15 cellular contexts compared by ENCODE assay signal in genomic region chr5:35990941-35991592, GRCh38. TPM values are rescaled to one million over a fixed set of nuclear protein-coding genes. Genes with fewer than 3 reads are reported as not detected.
DNase-seq lines count a peak whose midpoint lies in the region; ATAC-seq, FAIRE-seq and TF ChIP-seq lines count a peak whose summit lies in the region.
"Had no signal": no experiment of that assay in that cellular context is flagged by ENCODE, and none has a peak within 500 bp of the region (broad histone marks: within the 10 kb centered on the region; RNA-seq: fewer than 3 reads in every experiment).

UGT3A1 (minus strand) TSS chr5:35991390; CDS start chr5:35991240, 150 bp downstream.

- ATAC-seq in GM18870 (IDR thresholded peaks at IDR 0.05; ENCODE audit: unreplicated experiment) = no peak
- ATAC-seq: SK-N-SH treated with all-trans-retinoic acid at 6 μM for 48 hours had no signal

- no peaks in the 10 kb centered on the region for H3K9me3 ChIP-seq in trophoblast cell (ENCODE audit: insufficient read depth, low read depth, low read length)
- H3K9me3 ChIP-seq: left ventricle myocardium inferior had no signal

- peaks cover 2 to 11% of the 10 kb centered on the region in 2 experiments for H3K4me1 ChIP-seq in trophoblast cell (ENCODE audit: control insufficient read depth in 1 of 2, insufficient read depth in 2 of 2, low read length in 2 of 2)
- H3K4me1 ChIP-seq: left ventricle myocardium inferior had no signal

- H3K4me2 ChIP-seq in trophoblast cell (ENCODE audit: low read length) = peak within 1 kb of the TSS; percentile 72

- H3K27me3 Mint-ChIP-seq in glutamatergic neuron (ENCODE audit: unreplicated experiment) = peaks cover 1% of the 10 kb centered on the region
- peaks cover 39% of the 10 kb centered on the region for H3K27me3 Mint-ChIP-seq in activated T-cell treated with anti-CD3 and anti-CD28 coated beads, Interleukin-2, amount 50 U/mL, for 24 hours

- no peak within 1 kb of the TSS for H2BK5ac ChIP-seq in trophoblast cell (ENCODE audit: low read depth, low read length, poor library complexity)

- no peak within 1 kb of the TSS for H2BK120ac ChIP-seq in trophoblast cell (ENCODE audit: insufficient read depth, low read length, poor library complexity)

- no peak within 1 kb of the TSS for H2BK12ac ChIP-seq in trophoblast cell (ENCODE audit: low read length)

- no peak for TF ChIP-seq CTCF in glutamatergic neuron (IDR thresholded peaks at IDR 0.05; ENCODE audit: partially characterized antibody, unreplicated experiment)

- H3K4me3 ChIP-seq in trophoblast cell (ENCODE audit: low read depth, low read length) = peak within 1 kb of the TSS; percentile 1
- H3K4me3 ChIP-seq: left ventricle myocardium inferior had no signal

- no peak within 1 kb of the TSS for H3K9ac ChIP-seq in trophoblast cell (ENCODE audit: low read length)

- FAIRE-seq in HTR-8/SVneo (lab: Jason Lieb, UNC) = peak; percentile 72

- no peak within 1 kb of the TSS for H4K91ac ChIP-seq in trophoblast cell (ENCODE audit: low read depth, low read length)

- H3K14ac ChIP-seq in trophoblast cell (ENCODE audit: low read length) = no peak within 1 kb of the TSS

- peaks cover 1% of the 10 kb centered on the region for H3K9me3 Mint-ChIP-seq in glutamatergic neuron (ENCODE audit: unreplicated experiment)
- H3K9me3 Mint-ChIP-seq in activated T-cell treated with anti-CD3 and anti-CD28 coated beads, Interleukin-2, amount 50 U/mL, for 24 hours = no peaks in the 10 kb centered on the region

- in situ Hi-C loops in G401 (cut with HindIII; ENCODE audit: low sequenced_read_pairs) = no loop called here

- H3K4me1 Mint-ChIP-seq in glutamatergic neuron (ENCODE audit: low read depth, unreplicated experiment) = peaks cover 4% of the 10 kb centered on the region
- no peaks in the 10 kb centered on the region for H3K4me1 Mint-ChIP-seq in activated T-cell treated with anti-CD3 and anti-CD28 coated beads, Interleukin-2, amount 50 U/mL, for 24 hours (ENCODE audit: low read depth)

- no peaks in the 10 kb centered on the region for H3K79me2 ChIP-seq in trophoblast cell (ENCODE audit: control insufficient read depth, insufficient read depth, low read length, poor library complexity)

- DNase-seq in HTR-8/SVneo (ENCODE audit: insufficient read length, low spot score) (no peak), NCI-H69 (lab: John Stamatoyannopoulos, UW) (peak; percentile 61), glutamatergic neuron (peak; percentile 39), trophoblast cell (no peak), T-helper 9 cell (no peak), G401 (ENCODE audit: low spot score) (no peak)
- DNase-seq in activated T-cell treated with anti-CD3 and anti-CD28 coated beads, Interleukin-2, amount 50 U/mL, for 24 hours = no peak
- DNase-seq: activated CD4-positive, CD25-positive, alpha-beta regulatory T cell; activated T-cell treated with anti-CD3 and anti-CD28 coated beads for 4 hours; cortex of kidney; left ventricle myocardium inferior had no signal

- no peaks in the 10 kb centered on the region for H3K36me3 Mint-ChIP-seq in glutamatergic neuron (ENCODE audit: unreplicated experiment)
- H3K36me3 Mint-ChIP-seq in activated T-cell treated with anti-CD3 and anti-CD28 coated beads, Interleukin-2, amount 50 U/mL, for 24 hours (ENCODE audit: low read depth) = no peaks in the 10 kb centered on the region

- no peak within 1 kb of the TSS for H4K12ac ChIP-seq in trophoblast cell (ENCODE audit: low read depth, low read length)

- H3K27ac Mint-ChIP-seq in glutamatergic neuron (ENCODE audit: unreplicated experiment) = no peak within 1 kb of the TSS
- H3K27ac Mint-ChIP-seq in activated T-cell treated with anti-CD3 and anti-CD28 coated beads, Interleukin-2, amount 50 U/mL, for 24 hours = no peak within 1 kb of the TSS

- peak within 1 kb of the TSS; percentile 43 for H2AFZ ChIP-seq in trophoblast cell (ENCODE audit: insufficient read depth, low read length, poor library complexity)

- H3K18ac ChIP-seq in trophoblast cell (ENCODE audit: low read length) = no peak within 1 kb of the TSS

- H3K36me3 ChIP-seq in trophoblast cell (ENCODE audit: control insufficient read depth in 1 of 2, insufficient read depth in 2 of 2, low read length in 2 of 2) = no peaks in the 10 kb centered on the region
- H3K36me3 ChIP-seq: left ventricle myocardium inferior had no signal

- peak within 1 kb of the TSS; percentile 2 for H4K8ac ChIP-seq in trophoblast cell (ENCODE audit: low read depth, low read length)

- H2AK5ac ChIP-seq in trophoblast cell (ENCODE audit: low read length) = no peak within 1 kb of the TSS

- H3K4ac ChIP-seq in trophoblast cell (ENCODE audit: low read depth, low read length) = no peak within 1 kb of the TSS

- no peaks in the 10 kb centered on the region for H3K79me1 ChIP-seq in trophoblast cell (ENCODE audit: low read length)

- no CpG with 5 or more reads among the region's 24 CpGs for WGBS in trophoblast cell (ENCODE audit: extremely low coverage, insufficient coverage, insufficient read length)

- H3K23ac ChIP-seq in trophoblast cell (ENCODE audit: low read length) = no peak within 1 kb of the TSS

- no peak within 1 kb of the TSS for H3K27ac ChIP-seq in trophoblast cell (ENCODE audit: low read depth, low read length)
- H3K27ac ChIP-seq: C4-2B, left ventricle myocardium inferior had no signal

- H3K4me3 Mint-ChIP-seq in glutamatergic neuron (ENCODE audit: unreplicated experiment) = peak within 1 kb of the TSS; percentile 78
- no peak within 1 kb of the TSS for H3K4me3 Mint-ChIP-seq in activated T-cell treated with anti-CD3 and anti-CD28 coated beads, Interleukin-2, amount 50 U/mL, for 24 hours

- no peaks in the 10 kb centered on the region for H3K27me3 ChIP-seq in trophoblast cell (ENCODE audit: insufficient read depth, low read length)

RNA-seq across cellular contexts. Expression of gene UGT3A1, which starts in this region (rescaled TPM):
- not detected for total RNA-seq in glutamatergic neuron (ENCODE audit: unreplicated experiment)
- polyA plus RNA-seq in trophoblast cell (2013) = 0.58 and 0.73 TPM in 2 replicates
- not detected in 2 replicates for total RNA-seq in G401 (2014; rRNA removed; shearing (Covaris generic))
- total RNA-seq: left ventricle myocardium inferior had no signal
- polyA plus RNA-seq: neural cell had no signal

Comparison
In these comparisons a context has a peak if more than half of its experiments do, and no peak if none do; other contexts are left out.
1. Peak in DNase-seq in glutamatergic neuron; RNA of the gene not detected or under 1 TPM.